ENCODE assay signal across 7 cellular contexts in genomic region chr9:91787931-91788330, GRCh38.
"Had no signal": no experiment of that assay in that cellular context is flagged by ENCODE, and none has a peak within 500 bp of the region (broad histone marks: within the 10 kb centered on the region; RNA-seq: fewer than 3 reads in every experiment).

No MANE protein-coding gene starts in this region.

- H3K4me2 ChIP-seq: KMS-11 had no signal

- H3K27ac ChIP-seq: HL-60, KMS-11 had no signal

- ATAC-seq: HepG2 had no signal

- DNase-seq: IMR-90, KBM-7, KG1 had no signal

- H3K9ac ChIP-seq: KMS-11 had no signal

- FAIRE-seq: HepG2, HTR-8/SVneo had no signal
